ENCODE assay signal across 8 cellular contexts in the genomic region with DNA sequence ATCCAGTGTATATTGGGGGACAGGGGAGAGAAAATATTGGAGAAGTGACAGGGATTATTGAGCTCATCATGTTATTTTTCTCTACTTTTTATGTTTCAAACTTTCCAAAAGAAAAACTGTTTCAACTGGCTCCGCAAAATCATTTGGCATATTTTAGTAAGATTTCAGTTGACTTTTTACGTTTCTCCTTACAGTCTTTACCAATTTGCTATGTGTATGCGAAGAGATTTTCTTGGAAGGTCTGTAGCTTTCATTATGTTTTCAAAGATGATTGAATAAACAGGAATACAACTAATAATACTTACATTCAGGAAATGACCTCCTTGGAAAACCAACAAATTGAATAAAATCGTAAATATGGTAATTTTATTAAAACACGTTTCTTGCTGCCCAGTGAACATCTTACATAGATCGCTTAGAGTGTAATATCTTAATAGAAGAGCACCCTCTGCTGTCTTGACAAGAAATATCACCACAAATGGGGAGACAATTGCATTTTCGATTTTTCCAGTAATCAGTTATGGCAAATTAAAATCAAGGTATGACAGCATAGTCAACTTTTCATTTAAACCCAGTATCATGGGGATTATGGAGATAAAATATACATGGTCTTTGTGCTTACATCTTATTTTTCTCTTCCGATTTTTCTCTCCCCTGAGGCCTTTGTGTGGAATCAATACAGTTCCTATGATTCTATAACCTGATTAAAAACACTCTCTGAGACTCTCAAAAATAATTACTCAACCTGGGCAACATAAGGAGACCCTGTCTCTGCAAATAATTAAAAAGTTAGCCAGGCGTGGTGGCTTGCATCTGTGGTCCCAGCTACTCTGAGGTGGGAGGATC. TPM values are rescaled to one million over a fixed set of nuclear protein-coding genes. Genes with fewer than 3 reads are reported as not detected.
DNase-seq lines count a peak whose midpoint lies in the region; ATAC-seq and TF ChIP-seq lines count a peak whose summit lies in the region.

No MANE protein-coding gene starts in this region.

- H3K27me3 Mint-ChIP-seq in T-helper 17 cell, result no peaks in the 10 kb centered on the region

- H3K27ac ChIP-seq in Karpas-422 (ENCODE audit: low read length) (no peak overlapping the region), ascending aorta (no peak overlapping the region)

- H3K36me3 ChIP-seq in Karpas-422 (ENCODE audit: insufficient read depth, low read length) (no peaks in the 10 kb centered on the region), ascending aorta (no peaks in the 10 kb centered on the region), kidney epithelial cell (ENCODE audit: control insufficient read depth, insufficient read depth, low read length) (no peaks in the 10 kb centered on the region)

- no peaks in the 10 kb centered on the region for H3K36me3 Mint-ChIP-seq in T-helper 17 cell (ENCODE audit: low read depth)

- no peak overlapping the region for H2AFZ ChIP-seq in Karpas-422 (ENCODE audit: low read length)

- no peaks in the 10 kb centered on the region for H3K79me2 ChIP-seq in Karpas-422 (ENCODE audit: low read length)

- intact Hi-C loops in ascending aorta (cut with DNase I), result loop anchor here (5.0 kb wide), 1 partner anchor 82 kb away; no protein-coding TSS in a partner anchor

- no peak overlapping the region for H3K4me3 Mint-ChIP-seq in T-helper 17 cell

- ATAC-seq in T-helper 17 cell, result no peak

- no peaks in the 10 kb centered on the region for H4K20me1 ChIP-seq in Karpas-422 (ENCODE audit: insufficient read depth, low read depth, low read length)

- H3K27ac Mint-ChIP-seq in T-helper 17 cell, result no peak overlapping the region

- H3K9me2 ChIP-seq in Karpas-422 (replicated peaks; ENCODE audit: insufficient read depth, low read length), result no peaks in the 10 kb centered on the region

- no peaks in the 10 kb centered on the region for H3K9me3 ChIP-seq in Karpas-422 (ENCODE audit: low read length)
- no peaks in the 10 kb centered on the region for H3K9me3 ChIP-seq in ascending aorta
- no peaks in the 10 kb centered on the region for H3K9me3 ChIP-seq in T-helper 17 cell (ENCODE audit: control insufficient read depth, low read length, poor library complexity, severe bottlenecking)

- H3K27me3 ChIP-seq in Karpas-422 (ENCODE audit: low read length), result no peaks in the 10 kb centered on the region
- H3K27me3 ChIP-seq in ascending aorta, result no peaks in the 10 kb centered on the region
- H3K27me3 ChIP-seq in kidney epithelial cell (ENCODE audit: control insufficient read depth, insufficient read depth, low read length), result no peaks in the 10 kb centered on the region

- TF ChIP-seq CTCF in ascending aorta (IDR thresholded peaks at IDR 0.05), result peak in 2 of 3 experiments; percentile 23 to 40
- peak; percentile 43 for TF ChIP-seq CTCF in kidney epithelial cell (IDR thresholded peaks at IDR 0.05; ENCODE audit: insufficient read depth, low read length, poor library complexity, severe bottlenecking)

- H3K4me2 ChIP-seq in Karpas-422 (ENCODE audit: low read depth, low read length, poor library complexity, severe bottlenecking), result no peak overlapping the region

- H3K9ac ChIP-seq in Karpas-422 (ENCODE audit: low read length), result no peak overlapping the region

- no peaks in the 10 kb centered on the region for H3K4me1 Mint-ChIP-seq in T-helper 17 cell

- no peaks in the 10 kb centered on the region for H3K4me1 ChIP-seq in Karpas-422 (ENCODE audit: low read length)
- no peaks in the 10 kb centered on the region for H3K4me1 ChIP-seq in ascending aorta

- peak; percentile 52 for DNase-seq in NOMO-1 treated with DMSO at 0.1 percent for 48 hours (lab: John Stamatoyannopoulos, UW; ENCODE audit: unreplicated experiment)
- DNase-seq in NOMO-1 treated with dmso at 0.1 percent for 144 hours (lab: John Stamatoyannopoulos, UW; ENCODE audit: unreplicated experiment), result no peak
- DNase-seq in Karpas-422, result peak; percentile 68
- no peak for DNase-seq in ascending aorta (ENCODE audit: low spot score in 2 of 2)
- no peak for DNase-seq in kidney epithelial cell (ENCODE audit: low read depth)
- no peak for DNase-seq in NCI-H128 (lab: John Stamatoyannopoulos, UW; ENCODE audit: unreplicated experiment)
- no peak for DNase-seq in T-helper 17 cell
- DNase-seq in activated effector memory CD4-positive, alpha-beta T cell treated with Interleukin-2 at 50 U/mL for 16 hours, result no peak

- H3K4me3 ChIP-seq in Karpas-422 (ENCODE audit: low read length) (no peak overlapping the region), ascending aorta (no peak overlapping the region), kidney epithelial cell (ENCODE audit: low read depth, low read length) (no peak overlapping the region)

RNA-seq across cellular contexts. Expression of gene MBL2, which starts 43.1 kb away (rescaled TPM):
- total RNA-seq in Karpas-422 (2014; rRNA removed; shearing (Covaris generic); ENCODE audit: low replicate concordance), result not detected in 2 replicates
- total RNA-seq in ascending aorta, result not detected
- not detected in 2 replicates for total RNA-seq in kidney epithelial cell
- total RNA-seq in T-helper 17 cell, result not detected

Comparison
In these comparisons a context has a peak if more than half of its experiments do, and no peak if none do; other contexts are left out.
1. DNase-seq: peak in NOMO-1 treated with DMSO at 0.1 percent for 48 hours (single experiment) and Karpas-422 (single experiment); none in NOMO-1 treated with dmso at 0.1 percent for 144 hours (single experiment), ascending aorta (0 of 2), kidney epithelial cell (single experiment), NCI-H128 (single experiment), T-helper 17 cell (0 of 3) and activated effector memory CD4-positive, alpha-beta T cell treated with Interleukin-2 at 50 U/mL for 16 hours (single experiment).